In the genomic region with DNA sequence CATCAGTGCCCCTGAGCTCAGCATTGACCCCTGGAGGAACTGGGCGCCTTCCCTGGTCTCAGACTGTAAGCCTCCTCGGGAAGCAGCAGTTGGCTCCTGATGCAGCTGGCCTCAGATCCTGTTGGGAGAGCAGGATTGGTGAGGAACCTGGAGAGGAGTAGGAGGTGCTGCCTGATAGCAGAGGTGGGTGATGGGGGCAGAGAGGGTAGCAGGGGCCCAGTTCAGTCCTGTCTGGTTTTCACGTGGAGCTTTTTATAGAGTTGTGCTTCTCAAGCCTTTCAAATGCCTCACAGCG, we compare ENCODE assay signal across 10 cellular contexts. TPM values are rescaled to one million over a fixed set of nuclear protein-coding genes. Genes with fewer than 3 reads are reported as not detected.
A peak's percentile ranks its signal among the peaks of the same experiment; 100 is the strongest.
DNase-seq lines count a peak whose midpoint lies in the region; ATAC-seq, FAIRE-seq and TF ChIP-seq lines count a peak whose summit lies in the region.
"Had no signal": no experiment of that assay in that cellular context is flagged by ENCODE, and none has a peak within 500 bp of the region (broad histone marks: within the 10 kb centered on the region; RNA-seq: fewer than 3 reads in every experiment).

No MANE protein-coding gene starts in this region.

- no peaks in the 10 kb centered on the region for H3K9me2 ChIP-seq in Karpas-422 (replicated peaks; ENCODE audit: insufficient read depth, low read length)

- TF ChIP-seq POLR2A in gastrocnemius medialis (IDR thresholded peaks at IDR 0.05), result no peak

- H3K9me3 ChIP-seq in gastrocnemius medialis (no peaks in the 10 kb centered on the region), Karpas-422 (ENCODE audit: low read length) (no peaks in the 10 kb centered on the region)

- TF ChIP-seq CTCF in bronchial epithelial cell (IDR thresholded peaks at IDR 0.05; ENCODE audit: insufficient read depth, low read length, severe bottlenecking), result no peak
- no peak for TF ChIP-seq CTCF in gastrocnemius medialis (IDR thresholded peaks at IDR 0.05 in 4 of 5, conservative IDR thresholded peaks at IDR 0.05 in 1 of 5)

- H2AFZ ChIP-seq in Karpas-422 (ENCODE audit: low read length), result no peak overlapping the region

- peak overlapping the region in 3 of 4 donors; percentile 64 to 79 (median 75) for H3K27ac ChIP-seq in gastrocnemius medialis
- H3K27ac ChIP-seq in Karpas-422 (ENCODE audit: low read length), result no peak overlapping the region

- intact Hi-C loops in gastrocnemius medialis (cut with DNase I; ENCODE audit: low total_unique reads), result no loop called here

- FAIRE-seq in GM18507 (lab: Jason Lieb, UNC) (no peak), bronchial epithelial cell (lab: Jason Lieb, UNC) (peak; percentile 13)

- H3K4me1 ChIP-seq in gastrocnemius medialis (peaks cover 25 to 55% of the 10 kb centered on the region in 2 donors), Karpas-422 (ENCODE audit: low read length) (peaks cover 20% of the 10 kb centered on the region)

- H3K27me3 ChIP-seq in bronchial epithelial cell (ENCODE audit: control insufficient read depth, insufficient read depth, low read length), result no peaks in the 10 kb centered on the region
- H3K27me3 ChIP-seq in gastrocnemius medialis, result no peaks in the 10 kb centered on the region
- H3K27me3 ChIP-seq in Karpas-422 (ENCODE audit: low read length), result no peaks in the 10 kb centered on the region

- no peak overlapping the region for H3K9ac ChIP-seq in Karpas-422 (ENCODE audit: low read length)

- H3K36me3 ChIP-seq in bronchial epithelial cell (ENCODE audit: control insufficient read depth, insufficient read depth, low read length) (no peaks in the 10 kb centered on the region), gastrocnemius medialis (no peaks in the 10 kb centered on the region), Karpas-422 (ENCODE audit: insufficient read depth, low read length) (no peaks in the 10 kb centered on the region)

- no peaks in the 10 kb centered on the region for H4K20me1 ChIP-seq in Karpas-422 (ENCODE audit: insufficient read depth, low read depth, low read length)

- H3K4me2 ChIP-seq in Karpas-422 (ENCODE audit: low read depth, low read length, poor library complexity, severe bottlenecking), result no peak overlapping the region

- H3K79me2 ChIP-seq in Karpas-422 (ENCODE audit: low read length), result peaks cover 6% of the 10 kb centered on the region

- peak; percentile 18 for DNase-seq in GM18507 (ENCODE audit: extremely low spot score, insufficient read length, low read depth)
- DNase-seq in NCI-H146 treated with DMSO at 0.1 percent for 48 hours (lab: John Stamatoyannopoulos, UW; ENCODE audit: unreplicated experiment), result peak; percentile 33
- no peak for DNase-seq in bronchial epithelial cell (ENCODE audit: low read depth)
- DNase-seq in gastrocnemius medialis, result no peak
- no peak for DNase-seq in Karpas-422
- DNase-seq in activated CD4-positive, CD25-positive, alpha-beta regulatory T cell (lab: John Stamatoyannopoulos, UW), result no peak
- DNase-seq: NCI-H1436 treated with DMSO at 0.1 percent for 48 hours had no signal

- in situ Hi-C loops in gastrocnemius medialis (cut with MboI; ENCODE audit: low sequenced_read_pairs in 4 of 4), result no loop called here

- ATAC-seq in gastrocnemius medialis, result no peak
- no peak for ATAC-seq in GM19023 (IDR thresholded peaks at IDR 0.05; ENCODE audit: unreplicated experiment)
- ATAC-seq: sciatic nerve had no signal

- no peak overlapping the region for H3K4me3 ChIP-seq in bronchial epithelial cell (ENCODE audit: low read depth, low read length)
- H3K4me3 ChIP-seq in gastrocnemius medialis, result no peak overlapping the region
- H3K4me3 ChIP-seq in Karpas-422 (ENCODE audit: low read length), result no peak overlapping the region

RNA-seq across cellular contexts. Expression of a gene that starts 23.8 kb away (rescaled TPM):
- total RNA-seq in bronchial epithelial cell (3.2 and 13.8 TPM in 2 replicates), gastrocnemius medialis (10 to 100 TPM in 2 of 4 donors, 1 to 10 TPM in 2; 2.5 to 17.8 (median 11.7) TPM)
- total RNA-seq in Karpas-422 (2014; rRNA removed; shearing (Covaris generic); ENCODE audit: low replicate concordance), result not detected in 2 replicates
- total RNA-seq: left colon, sciatic nerve had no signal

Comparison
In these comparisons a context has a peak if more than half of its experiments do, and no peak if none do; other contexts are left out.
1. DNase-seq: peak in GM18507 (single experiment) and NCI-H146 treated with DMSO at 0.1 percent for 48 hours (single experiment); none in bronchial epithelial cell (single experiment), gastrocnemius medialis (0 of 2), Karpas-422 (single experiment) and activated CD4-positive, CD25-positive, alpha-beta regulatory T cell (0 of 4).